In the genomic region with DNA sequence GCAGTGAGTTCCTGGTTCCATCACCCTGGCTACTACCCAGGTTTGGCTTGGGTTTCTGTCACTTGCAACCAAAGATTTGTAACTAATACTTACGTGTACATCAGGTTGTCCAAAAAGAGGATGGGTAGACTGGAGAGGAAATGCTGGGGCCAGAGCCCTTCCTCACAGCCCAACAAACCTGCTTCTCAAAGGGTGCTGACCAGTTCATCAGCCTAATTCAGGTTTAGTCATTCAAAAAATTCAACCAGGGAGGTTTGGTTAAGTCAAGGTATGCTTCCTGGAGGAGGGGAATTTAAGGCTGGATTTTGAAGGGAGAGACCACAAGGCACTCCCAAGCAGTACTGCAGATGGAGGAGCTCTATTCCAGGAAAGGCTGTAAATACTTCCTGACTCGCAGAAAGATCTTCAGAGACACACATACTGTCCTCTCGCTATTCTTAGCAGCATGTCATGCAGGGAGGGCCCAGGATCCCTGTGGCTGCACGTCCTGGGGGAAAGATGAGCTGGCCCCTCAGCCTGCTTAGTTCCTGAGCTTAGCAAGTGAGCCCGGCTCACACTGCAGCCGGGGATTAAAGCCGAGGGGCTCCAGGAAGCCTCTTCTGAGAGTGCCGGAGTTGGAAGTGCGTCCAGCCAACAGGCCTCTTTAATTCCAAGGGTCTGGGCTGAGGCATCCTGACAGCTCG, we compare ENCODE assay signal across 1 cellular context.
TF ChIP-seq lines count a peak whose summit lies in the region.

No MANE protein-coding gene starts in this region.

TF ChIP-seq in GM23338, 12 proteins besides CTCF, POLR2A, EP300 and RAD21 (continued from another document):
- TF ChIP-seq, protein P1, sequence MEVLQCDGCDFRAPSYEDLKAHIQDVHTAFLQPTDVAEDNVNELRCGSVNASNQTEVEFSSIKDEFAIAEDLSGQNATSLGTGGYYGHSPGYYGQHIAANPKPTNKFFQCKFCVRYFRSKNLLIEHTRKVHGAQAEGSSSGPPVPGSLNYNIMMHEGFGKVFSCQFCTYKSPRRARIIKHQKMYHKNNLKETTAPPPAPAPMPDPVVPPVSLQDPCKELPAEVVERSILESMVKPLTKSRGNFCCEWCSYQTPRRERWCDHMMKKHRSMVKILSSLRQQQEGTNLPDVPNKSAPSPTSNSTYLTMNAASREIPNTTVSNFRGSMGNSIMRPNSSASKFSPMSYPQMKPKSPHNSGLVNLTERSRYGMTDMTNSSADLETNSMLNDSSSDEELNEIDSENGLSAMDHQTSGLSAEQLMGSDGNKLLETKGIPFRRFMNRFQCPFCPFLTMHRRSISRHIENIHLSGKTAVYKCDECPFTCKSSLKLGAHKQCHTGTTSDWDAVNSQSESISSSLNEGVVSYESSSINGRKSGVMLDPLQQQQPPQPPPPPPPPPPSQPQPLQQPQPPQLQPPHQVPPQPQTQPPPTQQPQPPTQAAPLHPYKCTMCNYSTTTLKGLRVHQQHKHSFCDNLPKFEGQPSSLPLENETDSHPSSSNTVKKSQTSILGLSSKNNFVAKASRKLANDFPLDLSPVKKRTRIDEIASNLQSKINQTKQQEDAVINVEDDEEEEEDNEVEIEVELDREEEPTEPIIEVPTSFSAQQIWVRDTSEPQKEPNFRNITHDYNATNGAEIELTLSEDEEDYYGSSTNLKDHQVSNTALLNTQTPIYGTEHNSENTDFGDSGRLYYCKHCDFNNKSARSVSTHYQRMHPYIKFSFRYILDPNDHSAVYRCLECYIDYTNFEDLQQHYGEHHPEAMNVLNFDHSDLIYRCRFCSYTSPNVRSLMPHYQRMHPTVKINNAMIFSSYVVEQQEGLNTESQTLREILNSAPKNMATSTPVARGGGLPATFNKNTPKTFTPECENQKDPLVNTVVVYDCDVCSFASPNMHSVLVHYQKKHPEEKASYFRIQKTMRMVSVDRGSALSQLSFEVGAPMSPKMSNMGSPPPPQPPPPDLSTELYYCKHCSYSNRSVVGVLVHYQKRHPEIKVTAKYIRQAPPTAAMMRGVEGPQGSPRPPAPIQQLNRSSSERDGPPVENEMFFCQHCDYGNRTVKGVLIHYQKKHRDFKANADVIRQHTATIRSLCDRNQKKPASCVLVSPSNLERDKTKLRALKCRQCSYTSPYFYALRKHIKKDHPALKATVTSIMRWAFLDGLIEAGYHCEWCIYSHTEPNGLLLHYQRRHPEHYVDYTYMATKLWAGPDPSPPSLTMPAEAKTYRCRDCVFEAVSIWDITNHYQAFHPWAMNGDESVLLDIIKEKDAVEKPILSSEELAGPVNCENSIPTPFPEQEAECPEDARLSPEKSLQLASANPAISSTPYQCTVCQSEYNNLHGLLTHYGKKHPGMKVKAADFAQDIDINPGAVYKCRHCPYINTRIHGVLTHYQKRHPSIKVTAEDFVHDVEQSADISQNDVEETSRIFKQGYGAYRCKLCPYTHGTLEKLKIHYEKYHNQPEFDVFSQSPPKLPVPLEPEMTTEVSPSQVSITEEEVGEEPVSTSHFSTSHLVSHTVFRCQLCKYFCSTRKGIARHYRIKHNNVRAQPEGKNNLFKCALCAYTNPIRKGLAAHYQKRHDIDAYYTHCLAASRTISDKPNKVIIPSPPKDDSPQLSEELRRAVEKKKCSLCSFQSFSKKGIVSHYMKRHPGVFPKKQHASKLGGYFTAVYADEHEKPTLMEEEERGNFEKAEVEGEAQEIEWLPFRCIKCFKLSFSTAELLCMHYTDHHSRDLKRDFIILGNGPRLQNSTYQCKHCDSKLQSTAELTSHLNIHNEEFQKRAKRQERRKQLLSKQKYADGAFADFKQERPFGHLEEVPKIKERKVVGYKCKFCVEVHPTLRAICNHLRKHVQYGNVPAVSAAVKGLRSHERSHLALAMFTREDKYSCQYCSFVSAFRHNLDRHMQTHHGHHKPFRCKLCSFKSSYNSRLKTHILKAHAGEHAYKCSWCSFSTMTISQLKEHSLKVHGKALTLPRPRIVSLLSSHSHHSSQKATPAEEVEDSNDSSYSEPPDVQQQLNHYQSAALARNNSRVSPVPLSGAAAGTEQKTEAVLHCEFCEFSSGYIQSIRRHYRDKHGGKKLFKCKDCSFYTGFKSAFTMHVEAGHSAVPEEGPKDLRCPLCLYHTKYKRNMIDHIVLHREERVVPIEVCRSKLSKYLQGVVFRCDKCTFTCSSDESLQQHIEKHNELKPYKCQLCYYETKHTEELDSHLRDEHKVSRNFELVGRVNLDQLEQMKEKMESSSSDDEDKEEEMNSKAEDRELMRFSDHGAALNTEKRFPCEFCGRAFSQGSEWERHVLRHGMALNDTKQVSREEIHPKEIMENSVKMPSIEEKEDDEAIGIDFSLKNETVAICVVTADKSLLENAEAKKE (CRISPR knock-in tag; IDR thresholded peaks at IDR 0.05): no peak
- TF ChIP-seq POLR2AphosphoS5 (IDR thresholded peaks at IDR 0.05; ENCODE audit: low read depth) (no peak), CREB1 (CRISPR knock-in tag; IDR thresholded peaks at IDR 0.05; ENCODE audit: low read depth) (no peak), ZNF331 (CRISPR knock-in tag; IDR thresholded peaks at IDR 0.05; ENCODE audit: low read depth) (no peak), STAT1 (IDR thresholded peaks at IDR 0.05; ENCODE audit: unreplicated experiment) (no peak)
TF ChIP-seq in GM23338: peak in this region for 0.
